13 cellular contexts compared by ENCODE assay signal in the genomic region with DNA sequence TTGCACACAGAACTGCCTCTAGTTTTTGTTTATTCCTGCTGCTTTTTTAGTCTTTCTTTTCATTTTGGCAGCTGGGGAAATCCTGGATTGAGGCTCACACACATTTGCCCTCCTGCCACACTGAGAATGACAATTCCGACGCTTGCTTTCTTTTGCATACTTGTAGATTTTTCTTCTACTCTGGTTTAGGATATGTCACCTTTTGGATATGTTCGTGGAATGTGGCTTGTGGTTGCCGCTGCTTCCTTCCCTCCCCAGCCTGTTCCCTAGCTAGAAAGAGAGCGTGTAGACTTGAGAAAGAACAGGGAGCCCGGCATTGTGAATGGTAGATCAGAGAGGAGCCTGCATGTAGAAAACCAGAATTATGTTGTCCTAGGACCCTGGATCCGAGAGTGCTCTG. TPM values are rescaled to one million over a fixed set of nuclear protein-coding genes. Genes with fewer than 3 reads are reported as not detected.
DNase-seq lines count a peak whose midpoint lies in the region; ATAC-seq, FAIRE-seq and TF ChIP-seq lines count a peak whose summit lies in the region.
"Had no signal": no experiment of that assay in that cellular context is flagged by ENCODE, and none has a peak within 500 bp of the region (broad histone marks: within the 10 kb centered on the region; RNA-seq: fewer than 3 reads in every experiment).

No MANE protein-coding gene starts in this region.

- no peak overlapping the region for H4K5ac ChIP-seq in H1 (ENCODE audit: insufficient read length, low read depth, low read length)

- H3K18ac ChIP-seq in H1 (ENCODE audit: extremely low read depth, low read length): 0 out of 2 replicates have a peak overlapping the region, but pooled peaks have one; percentile 75

- H2AFZ ChIP-seq in H1 (ENCODE audit: low read length): no peak overlapping the region

- H3K23ac ChIP-seq in H1 (ENCODE audit: insufficient read length): no peak overlapping the region

- peak overlapping the region; percentile 90; the same call in 1 of the 2 replicates for H2BK12ac ChIP-seq in H1 (ENCODE audit: low read depth, low read length)

- H3K27ac ChIP-seq in H1 (ENCODE audit: low read depth, low read length): no peak overlapping the region
- peak overlapping the region; percentile 31 for H3K27ac ChIP-seq in muscle layer of duodenum (ENCODE audit: low read length)
- H3K27ac ChIP-seq: left ventricle myocardium inferior had no signal

- TF ChIP-seq POLR2A in H1 (IDR thresholded peaks at IDR 0.05; ENCODE audit: control extremely low read depth in 1 of 2, low read depth in 2 of 2, low read length in 2 of 2): no peak

- H2BK120ac ChIP-seq in H1 (replicated peaks; ENCODE audit: low read depth, low read length): peak overlapping the region; percentile 76

- WGBS in H1 (ENCODE audit: extremely low coverage in 1 of 2, insufficient coverage in 1 of 2, insufficient read length in 1 of 2, insufficient replicate concordance in 2 of 2, low coverage in 1 of 2, low lambda C conversion rate in 2 of 2, missing lambda C conversion rate in 1 of 2), 2 experiments: 38% methylated on average over 7 of the region's 7 CpGs; no CpG with 5 or more reads in 1 of the 2 experiments

- H3K27me3 ChIP-seq in NT2/D1 (ENCODE audit: insufficient read depth, insufficient read length) (no peaks in the 10 kb centered on the region), H1 (replicated peaks in 1 of 4; ENCODE audit: control insufficient read depth in 3 of 4, extremely low read depth in 1 of 4, insufficient read depth in 3 of 4, low read length in 3 of 4) (0 out of 7 replicates have a peak, but pooled peaks cover 0 to 1% (median 0%) of the 10 kb centered on the region in 4 experiments), muscle layer of duodenum (ENCODE audit: low read depth, low read length) (no peaks in the 10 kb centered on the region)
- H3K27me3 ChIP-seq: esophagus squamous epithelium had no signal

- no peak for ATAC-seq in GM18867 (IDR thresholded peaks at IDR 0.05; ENCODE audit: unreplicated experiment)

- H3K14ac ChIP-seq in H1 (ENCODE audit: insufficient read length): no peak overlapping the region

- peak overlapping the region; percentile 50 for H3K4ac ChIP-seq in H1 (replicated peaks; ENCODE audit: insufficient read length, low read depth, low read length)

- H3K4me3 ChIP-seq in NT2/D1 (ENCODE audit: insufficient read length, low read depth) (no peak overlapping the region), H1 (ENCODE audit: extremely low read depth in 1 of 4, insufficient read depth in 2 of 4, low read depth in 3 of 4, low read length in 4 of 4) (peak overlapping the region in 3 of 4 experiments; percentile 4 to 50 (median 14); a peak in 4 of 8 replicates), muscle layer of duodenum (ENCODE audit: low read depth in 1 of 2, low read length in 2 of 2) (peak overlapping the region in 1 of 2 donors; percentile 14)
- H3K4me3 ChIP-seq: esophagus squamous epithelium, left ventricle myocardium inferior had no signal

- peak overlapping the region; percentile 98; the same call in 1 of the 2 replicates for H2BK20ac ChIP-seq in H1 (ENCODE audit: low read length)

- H3K9ac ChIP-seq in NT2/D1 (ENCODE audit: insufficient read length, low read depth): peak overlapping the region; percentile 14
- no peak overlapping the region; a peak in 1 of 7 replicates for H3K9ac ChIP-seq in H1 (replicated peaks in 1 of 4; ENCODE audit: extremely low read depth in 1 of 4, low read depth in 3 of 4, low read length in 3 of 4)

- H4K8ac ChIP-seq in H1 (ENCODE audit: extremely low read depth, insufficient read depth, low read length): peak overlapping the region; percentile 82; the same call in 1 of the 2 replicates

- TF ChIP-seq EP300 in H1 (IDR thresholded peaks at IDR 0.05; ENCODE audit: borderline replicate concordance in 1 of 2, low read depth in 2 of 2, low read length in 2 of 2): no peak

- DNase-seq in A172 (ENCODE audit: low spot score) (peak; percentile 69), NT2/D1 (ENCODE audit: low read depth, low spot score) (no peak), H1 (ENCODE audit: low read depth in 1 of 2, low spot score in 2 of 2) (no peak), NCI-H748 (lab: John Stamatoyannopoulos, UW; ENCODE audit: unreplicated experiment) (no peak), hepatic stellate cell (ENCODE audit: low spot score) (no peak)
- no peak for DNase-seq in stimulated activated CD4-positive, alpha-beta T cell treated with anti-CD3 and anti-CD28 coated beads, Interleukin-15, amount 100 ng/mL, for 24 hours
- DNase-seq: amniotic stem cell, DMS153, esophagus squamous epithelium, NCI-H2081 had no signal

- 0 out of 2 replicates have a peak overlapping the region, but pooled peaks have one; percentile 16 for H2AK5ac ChIP-seq in H1 (ENCODE audit: low read depth, low read length)

- no peak overlapping the region for H3K56ac ChIP-seq in H1 (replicated peaks; ENCODE audit: insufficient read length, low read depth, low read length)

- H3K36me3 ChIP-seq in NT2/D1 (ENCODE audit: insufficient read depth, insufficient read length, low read length) (no peaks in the 10 kb centered on the region), H1 (ENCODE audit: control insufficient read depth in 2 of 4, insufficient read depth in 4 of 4, low read length in 3 of 4) (no peaks in the 10 kb centered on the region), muscle layer of duodenum (ENCODE audit: control insufficient read depth in 1 of 2, insufficient read depth in 2 of 2, low read length in 2 of 2) (no peaks in the 10 kb centered on the region)
- H3K36me3 ChIP-seq: esophagus squamous epithelium, left ventricle myocardium inferior had no signal

- peaks cover 0 to 2% of the 10 kb centered on the region in 2 experiments for H4K20me1 ChIP-seq in H1 (replicated peaks in 1 of 2; ENCODE audit: control insufficient read depth in 1 of 2, insufficient read depth in 2 of 2, low read length in 2 of 2)

- H2BK5ac ChIP-seq in H1 (ENCODE audit: low read depth, low read length): peak overlapping the region; percentile 93; the same call in 1 of the 2 replicates

- H2BK15ac ChIP-seq in H1 (ENCODE audit: low read length): peak overlapping the region; percentile 92; the same call in 1 of the 2 replicates

- TF ChIP-seq RAD21 in H1 (IDR thresholded peaks at IDR 0.05 in 1 of 2, conservative IDR thresholded peaks at IDR 0.05 in 1 of 2; ENCODE audit: low read depth in 2 of 2, low read length in 2 of 2): no peak

- CTCF ChIA-PET in H1 (lab: Charles Lee; ENCODE audit: partially characterized antibody): interaction anchor here (0.5 to 3.9 kb wide), 23 partner anchors 9 to 452 kb away, joined by 3 to 19 read pairs (median 4); no protein-coding TSS in a partner anchor

- no peaks in the 10 kb centered on the region; the same call in 1 of the 2 replicates for H3K79me1 ChIP-seq in H1 (ENCODE audit: low read depth, low read length)

- peak overlapping the region; percentile 54 to 61 for H3K4me2 ChIP-seq in H1 (ENCODE audit: insufficient read depth in 1 of 2, low read depth in 2 of 2, low read length in 2 of 2)

- H3K4me1 ChIP-seq in NT2/D1 (ENCODE audit: insufficient read depth, insufficient read length) (peaks cover 5% of the 10 kb centered on the region), H1 (replicated peaks in 1 of 4; ENCODE audit: control insufficient read depth in 3 of 4, insufficient read depth in 4 of 4, low read length in 3 of 4) (peaks cover 13 to 34% (median 26%) of the 10 kb centered on the region in 4 experiments), muscle layer of duodenum (ENCODE audit: control insufficient read depth in 1 of 2, insufficient read depth in 2 of 2, low read length in 2 of 2) (peaks cover 3 to 20% of the 10 kb centered on the region in 2 donors)

- POLR2A ChIA-PET in H1 (lab: Charles Lee; ENCODE audit: partially characterized antibody): interaction anchor here (1.3 kb wide), 1 partner anchor 336 kb away, joined by 3 read pairs; no protein-coding TSS in a partner anchor

- FAIRE-seq in H1 (lab: Jason Lieb, UNC): no peak

- H4K91ac ChIP-seq in H1 (replicated peaks; ENCODE audit: insufficient read length, low read length): no peak overlapping the region

- H3K23me2 ChIP-seq in H1 (ENCODE audit: low read depth, low read length): peaks cover 3% of the 10 kb centered on the region; the same call in 1 of the 2 replicates

- no peak for TF ChIP-seq CTCF in H1 (IDR thresholded peaks at IDR 0.05; ENCODE audit: control extremely low read depth in 1 of 3, insufficient read depth in 1 of 3, low read depth in 1 of 3, low read length in 3 of 3)

- H3K9me3 ChIP-seq in NT2/D1 (ENCODE audit: insufficient read depth, low read length): no peaks in the 10 kb centered on the region
- no peaks in the 10 kb centered on the region for H3K9me3 ChIP-seq in H1 (ENCODE audit: insufficient read depth in 2 of 2, low read depth in 1 of 2, low read length in 1 of 2)
- H3K9me3 ChIP-seq in muscle layer of duodenum (ENCODE audit: control insufficient read depth in 1 of 2, low read length in 2 of 2): no peaks in the 10 kb centered on the region
- H3K9me3 ChIP-seq: esophagus squamous epithelium, left ventricle myocardium inferior had no signal

- H3K79me2 ChIP-seq in H1 (ENCODE audit: control insufficient read depth in 1 of 2, insufficient read depth in 2 of 2, low read length in 2 of 2): peaks cover 0 to 28% of the 10 kb centered on the region in 2 experiments; a peak in 3 of 4 replicates

TF ChIP-seq in H1, 55 proteins besides CTCF, POLR2A, EP300 and RAD21 (continues in another document):
- no peak for TF ChIP-seq SIN3A (conservative IDR thresholded peaks at IDR 0.05 in 1 of 2, IDR thresholded peaks at IDR 0.05 in 1 of 2; ENCODE audit: low read depth in 1 of 2, low read length in 2 of 2)

RNA-seq across cellular contexts. Expression of a gene that starts 56.0 kb away (rescaled TPM):
- total RNA-seq in A172 (2014; rRNA removed; shearing (Covaris generic)): 5.9 and 14.3 TPM in 2 replicates
- 19.8 and 25.5 TPM in 2 replicates for total RNA-seq in H1 (2021; fragmentation: NEBNext Ultra II Directional; extraction: Animal tissue kit (Norgen Biotek cat#: 25700))
- polyA plus RNA-seq in H1 (2011; rRNA removed): 13.0 and 24.0 TPM in 2 replicates
- 19.1 TPM for polyA plus RNA-seq in H1 (2011; cell fraction: cytosol; rRNA removed)
- polyA plus RNA-seq in H1 (2011; cell fraction: nucleus; rRNA removed): 23.0 TPM
- 12.3 to 26.3 TPM (median 24.9 TPM) in 4 replicates for polyA plus RNA-seq in H1 (2012, experiment 1 of 2)
- 22.9 TPM for polyA plus RNA-seq in H1 (2012, experiment 2 of 2)
- polyA plus RNA-seq in H1 (2013, experiment 1 of 2): 20.4 TPM
- 23.6 TPM for polyA plus RNA-seq in H1 (2013, experiment 2 of 2)
- 7.1 and 7.4 TPM in 2 replicates for polyA minus RNA-seq in H1 (2011; rRNA and poly(A)+ RNA removed)
- polyA minus RNA-seq in H1 (2011; cell fraction: cytosol; rRNA and poly(A)+ RNA removed): 11.6 TPM
- polyA minus RNA-seq in H1 (2011; cell fraction: nucleus; rRNA and poly(A)+ RNA removed): 10.0 TPM

RNA-seq across cellular contexts. Expression of a gene that starts 58.4 kb away (rescaled TPM):
- 29.9 and 31.3 TPM in 2 replicates for total RNA-seq in A172 (2014; rRNA removed; shearing (Covaris generic))
- total RNA-seq in H1 (2021; fragmentation: NEBNext Ultra II Directional; extraction: Animal tissue kit (Norgen Biotek cat#: 25700)): 78.3 and 79.9 TPM in 2 replicates
- 30.9 and 34.3 TPM in 2 replicates for polyA plus RNA-seq in H1 (2011; rRNA removed)
- polyA plus RNA-seq in H1 (2011; cell fraction: cytosol; rRNA removed): 47.3 TPM
- 42.0 TPM for polyA plus RNA-seq in H1 (2011; cell fraction: nucleus; rRNA removed)
- 56.9 to 66.5 TPM (median 58.3 TPM) in 4 replicates for polyA plus RNA-seq in H1 (2012, experiment 1 of 2)
- polyA plus RNA-seq in H1 (2012, experiment 2 of 2): 39.2 TPM
- 67.7 TPM for polyA plus RNA-seq in H1 (2013, experiment 1 of 2)
- polyA plus RNA-seq in H1 (2013, experiment 2 of 2): 66.3 TPM
- 91.2 and 91.8 TPM in 2 replicates for polyA minus RNA-seq in H1 (2011; rRNA and poly(A)+ RNA removed)
- 26.5 TPM for polyA minus RNA-seq in H1 (2011; cell fraction: cytosol; rRNA and poly(A)+ RNA removed)
- polyA minus RNA-seq in H1 (2011; cell fraction: nucleus; rRNA and poly(A)+ RNA removed): 45.0 TPM
